In genomic region chr2:150885774-150886386, GRCh38 we compare ENCODE assay signal across 1 cellular context.
TF ChIP-seq lines count a peak whose summit lies in the region.

No MANE protein-coding gene starts in this region.

TF ChIP-seq in GM23338, 12 proteins besides CTCF, POLR2A, EP300 and RAD21 (continued from another document):
- TF ChIP-seq ETS1 (IDR thresholded peaks at IDR 0.05): no peak
- no peak for TF ChIP-seq NANOG (IDR thresholded peaks at IDR 0.05; ENCODE audit: borderline replicate concordance)
- TF ChIP-seq CREB1 (CRISPR knock-in tag; IDR thresholded peaks at IDR 0.05; ENCODE audit: low read depth): no peak
- no peak for TF ChIP-seq POLR2AphosphoS5 (IDR thresholded peaks at IDR 0.05; ENCODE audit: low read depth)
- no peak for TF ChIP-seq ZNF462 (CRISPR knock-in tag; IDR thresholded peaks at IDR 0.05)
- TF ChIP-seq STAT1 (IDR thresholded peaks at IDR 0.05; ENCODE audit: unreplicated experiment): no peak
- no peak for TF ChIP-seq ZNF114 (CRISPR knock-in tag; IDR thresholded peaks at IDR 0.05)
